In the genomic region with DNA sequence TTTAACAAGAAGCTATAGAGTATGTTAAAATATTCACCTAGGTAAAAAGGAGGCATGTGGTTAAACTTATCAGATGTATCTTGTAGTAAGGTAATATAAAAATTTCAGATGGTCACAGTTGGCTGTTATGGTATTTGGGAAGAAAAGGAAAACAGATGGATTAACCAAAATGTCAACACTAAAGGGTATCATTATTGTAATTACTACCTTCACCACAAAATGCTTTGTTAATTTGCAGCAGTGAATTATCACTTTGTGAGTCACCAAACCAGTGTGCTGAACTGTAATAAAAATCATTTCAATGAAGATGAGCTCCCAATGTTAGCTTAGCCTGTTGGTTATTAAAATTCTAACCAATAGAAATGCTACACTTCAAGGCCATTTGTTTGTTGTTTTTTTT, we compare ENCODE assay signal across 19 cellular contexts.
DNase-seq lines count a peak whose midpoint lies in the region; ATAC-seq lines count a peak whose summit lies in the region.
"Had no signal": no experiment of that assay in that cellular context is flagged by ENCODE, and none has a peak within 500 bp of the region (broad histone marks: within the 10 kb centered on the region; RNA-seq: fewer than 3 reads in every experiment).

No MANE protein-coding gene starts in this region.

- H3K27me3 ChIP-seq in effector memory CD4-positive, alpha-beta T cell (replicated peaks; ENCODE audit: control insufficient read depth, insufficient read depth, low read length, poor library complexity, severe bottlenecking): no peaks in the 10 kb centered on the region

- H3K27me3 Mint-ChIP-seq in immature natural killer cell (ENCODE audit: low read depth in 3 of 3): peaks cover 0 to 13% (median 0%) of the 10 kb centered on the region in 3 donors
- H3K27me3 Mint-ChIP-seq: CD4-positive, alpha-beta T cell had no signal

- no peak for ATAC-seq in HG03521 (IDR thresholded peaks at IDR 0.05; ENCODE audit: unreplicated experiment)
- ATAC-seq: GM12878 had no signal

- no peaks in the 10 kb centered on the region for H3K9me3 ChIP-seq in effector memory CD4-positive, alpha-beta T cell (ENCODE audit: control insufficient read depth, low read length)
- H3K9me3 ChIP-seq: HAP-1 had no signal

- no peaks in the 10 kb centered on the region for H3K4me1 Mint-ChIP-seq in immature natural killer cell

- H3K4me3 Mint-ChIP-seq in immature natural killer cell: no peak overlapping the region
- H3K4me3 Mint-ChIP-seq: CD4-positive, alpha-beta T cell had no signal

- DNase-seq in NOMO-1 treated with DMSO at 0.1 percent for 48 hours (lab: John Stamatoyannopoulos, UW; ENCODE audit: unreplicated experiment): peak; percentile 9
- DNase-seq in NOMO-1 treated with dmso at 0.1 percent for 144 hours (lab: John Stamatoyannopoulos, UW; ENCODE audit: unreplicated experiment): no peak
- peak; percentile 70 for DNase-seq in NCI-H146 treated with DMSO at 0.1 percent for 48 hours (lab: John Stamatoyannopoulos, UW; ENCODE audit: unreplicated experiment)
- peak; percentile 21 for DNase-seq in NCI-H774 (lab: John Stamatoyannopoulos, UW)
- DNase-seq in immature natural killer cell: no peak
- no peak for DNase-seq in effector memory CD4-positive, alpha-beta T cell
- DNase-seq: CD4-positive, alpha-beta T cell; DMS53; EL; IMR-90; NCI-H2029 treated with DMSO at 0.1 percent for 48 hours; NCI-H2227 treated with DMSO at 0.1 percent for 48 hours; NCI-H510A treated with DMSO at 0.1 percent for 48 hours; OCI-M1; SHP77 had no signal

- H3K27ac Mint-ChIP-seq in immature natural killer cell: no peak overlapping the region
- H3K27ac Mint-ChIP-seq: CD4-positive, alpha-beta T cell had no signal

- H3K36me3 ChIP-seq in effector memory CD4-positive, alpha-beta T cell (ENCODE audit: control insufficient read depth, insufficient read depth, low read length): no peaks in the 10 kb centered on the region
- H3K36me3 ChIP-seq: HAP-1 had no signal

- no peak overlapping the region for H3K27ac ChIP-seq in effector memory CD4-positive, alpha-beta T cell (ENCODE audit: insufficient read depth, low read length, poor library complexity, severe bottlenecking)
- H3K27ac ChIP-seq: SK-N-MC had no signal

- H3K4me3 ChIP-seq in effector memory CD4-positive, alpha-beta T cell (ENCODE audit: insufficient read depth, low read depth, low read length, poor library complexity, severe bottlenecking): no peak overlapping the region
- H3K4me3 ChIP-seq: GM12878, HAP-1, SK-N-MC had no signal

- no peaks in the 10 kb centered on the region for H3K4me1 ChIP-seq in effector memory CD4-positive, alpha-beta T cell (ENCODE audit: control insufficient read depth, insufficient read depth, low read length, poor library complexity, severe bottlenecking)

- no peaks in the 10 kb centered on the region for H3K9me3 Mint-ChIP-seq in immature natural killer cell
- H3K9me3 Mint-ChIP-seq: CD4-positive, alpha-beta T cell had no signal

- peaks cover 0 to 4% (median 0%) of the 10 kb centered on the region in 3 donors for H3K36me3 Mint-ChIP-seq in immature natural killer cell

Comparison
In these comparisons a context has a peak if more than half of its experiments do, and no peak if none do; other contexts are left out.
1. DNase-seq: peak in NOMO-1 treated with DMSO at 0.1 percent for 48 hours (single experiment), NCI-H146 treated with DMSO at 0.1 percent for 48 hours (single experiment) and NCI-H774 (single experiment); none in NOMO-1 treated with dmso at 0.1 percent for 144 hours (single experiment), immature natural killer cell (0 of 3) and effector memory CD4-positive, alpha-beta T cell (0 of 3).